9 cellular contexts compared by ENCODE assay signal in the genomic region with DNA sequence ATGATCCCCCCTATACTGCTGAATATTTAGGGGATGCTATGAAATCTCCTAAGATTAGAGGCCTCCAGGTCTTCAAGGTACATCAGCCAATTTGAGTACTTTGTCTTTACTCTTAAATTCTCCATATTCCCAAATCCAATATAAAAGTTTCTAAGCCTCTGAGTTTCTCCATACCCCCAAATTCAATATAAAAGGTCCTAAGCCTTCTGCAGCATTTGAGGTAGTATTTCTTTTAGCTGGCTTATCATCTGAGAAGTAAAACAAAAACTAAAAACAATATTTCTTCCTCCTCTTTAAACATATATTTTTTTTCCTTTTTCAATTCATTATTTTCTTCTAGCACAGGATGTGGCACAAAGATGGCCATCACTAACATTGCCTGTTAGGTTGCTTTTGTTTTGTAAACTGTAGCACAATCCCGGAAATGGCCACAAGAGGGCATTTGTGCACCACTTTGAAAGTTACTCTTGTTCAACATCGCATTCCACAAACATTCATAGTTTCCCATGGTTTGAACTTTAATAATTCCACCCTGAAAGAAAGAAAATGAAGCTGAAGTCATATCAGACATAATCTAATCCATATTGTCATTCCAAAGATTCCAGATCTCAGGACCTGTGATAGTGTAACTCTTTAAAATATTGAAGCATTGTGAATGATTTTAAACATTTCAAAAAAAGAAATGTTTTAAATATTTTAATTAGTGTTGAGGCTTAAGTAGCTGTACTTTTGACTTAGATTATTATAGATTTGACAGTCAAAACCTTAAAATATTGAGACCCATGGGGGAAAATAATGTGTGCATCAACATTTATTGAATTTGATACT. TPM values are rescaled to one million over a fixed set of nuclear protein-coding genes. Genes with fewer than 3 reads are reported as not detected.
DNase-seq lines count a peak whose midpoint lies in the region; ATAC-seq, FAIRE-seq and TF ChIP-seq lines count a peak whose summit lies in the region.
"Had no signal": no experiment of that assay in that cellular context is flagged by ENCODE, and none has a peak within 500 bp of the region (broad histone marks: within the 10 kb centered on the region; RNA-seq: fewer than 3 reads in every experiment).

No MANE protein-coding gene starts in this region.

- H3K4me1 Mint-ChIP-seq in activated CD8-positive, alpha-beta memory T cell treated with anti-CD3 and anti-CD28 coated beads, Interleukin-2, amount 10 ng/mL, durations not matched to agents 7 days and 5 days = peaks cover 3% of the 10 kb centered on the region

- CTCF ChIA-PET in activated CD8-positive, alpha-beta memory T cell treated with anti-CD3 and anti-CD28 coated beads, Interleukin-2, amount 10 ng/mL, durations not matched to agents 7 days and 5 days (lab: Charles Lee) = interaction anchor here (0.7 to 1.2 kb wide), 4 partner anchors 12 to 271 kb away, joined by 3 to 5 read pairs (median 3); no protein-coding TSS in a partner anchor

- peak; percentile 86 for ATAC-seq in HG02852 (IDR thresholded peaks at IDR 0.05; ENCODE audit: unreplicated experiment)
- peak; percentile 77 for ATAC-seq in activated CD8-positive, alpha-beta memory T cell treated with anti-CD3 and anti-CD28 coated beads, Interleukin-2, amount 10 ng/mL, durations not matched to agents 7 days and 5 days

- FAIRE-seq in urothelium cell line (lab: Jason Lieb, UNC) = peak; percentile 27

- DNase-seq in AG10803 (ENCODE audit: low read depth) (peak; percentile 56), NCI-H146 (lab: John Stamatoyannopoulos, UW) (peak; percentile 25), fibroblast of peridontal ligament (ENCODE audit: extremely low read depth) (peak; percentile 76), non-pigmented ciliary epithelial cell (ENCODE audit: low read depth) (peak; percentile 31), urothelium cell line (ENCODE audit: low spot score) (peak; percentile 50)
- peak; percentile 67 for DNase-seq in activated CD8-positive, alpha-beta memory T cell treated with anti-CD3 and anti-CD28 coated beads, Interleukin-2, amount 10 ng/mL, durations not matched to agents 7 days and 5 days

- no peak overlapping the region for H3K27ac Mint-ChIP-seq in activated CD8-positive, alpha-beta memory T cell treated with anti-CD3 and anti-CD28 coated beads, Interleukin-2, amount 10 ng/mL, durations not matched to agents 7 days and 5 days

- H3K4me3 ChIP-seq in AG10803 (ENCODE audit: low read length) = no peak overlapping the region
- no peak overlapping the region for H3K4me3 ChIP-seq in GM12875 (ENCODE audit: low read depth, low read length)

- H3K9me3 Mint-ChIP-seq in activated CD8-positive, alpha-beta memory T cell treated with anti-CD3 and anti-CD28 coated beads, Interleukin-2, amount 10 ng/mL, durations not matched to agents 7 days and 5 days (ENCODE audit: low read depth) = no peaks in the 10 kb centered on the region

- H3K27me3 Mint-ChIP-seq in activated CD8-positive, alpha-beta memory T cell treated with anti-CD3 and anti-CD28 coated beads, Interleukin-2, amount 10 ng/mL, durations not matched to agents 7 days and 5 days = peaks cover 17% of the 10 kb centered on the region

- H3K4me3 Mint-ChIP-seq in activated CD8-positive, alpha-beta memory T cell treated with anti-CD3 and anti-CD28 coated beads, Interleukin-2, amount 10 ng/mL, durations not matched to agents 7 days and 5 days = no peak overlapping the region

- no peaks in the 10 kb centered on the region for H3K36me3 Mint-ChIP-seq in activated CD8-positive, alpha-beta memory T cell treated with anti-CD3 and anti-CD28 coated beads, Interleukin-2, amount 10 ng/mL, durations not matched to agents 7 days and 5 days

- TF ChIP-seq CTCF in AG10803 (conservative IDR thresholded peaks at IDR 0.05; ENCODE audit: low read length) (peak; percentile 89), GM12875 (IDR thresholded peaks at IDR 0.05; ENCODE audit: borderline replicate concordance, insufficient read depth, low read depth, low read length) (peak; percentile 68)

RNA-seq across cellular contexts. Expression of gene SCGB3A2, which starts 21.0 kb away (rescaled TPM):
- total RNA-seq in activated CD8-positive, alpha-beta memory T cell treated with anti-CD3 and anti-CD28 coated beads, Interleukin-2, amount 10 ng/mL, durations not matched to agents 7 days and 5 days = not detected
- total RNA-seq: activated CD8-positive, alpha-beta memory T cell treated with anti-CD3 and anti-CD28 coated beads for 36 hours had no signal

RNA-seq across cellular contexts. Expression of gene SPINK1, which starts 26.0 kb away (rescaled TPM):
- not detected for total RNA-seq in activated CD8-positive, alpha-beta memory T cell treated with anti-CD3 and anti-CD28 coated beads, Interleukin-2, amount 10 ng/mL, durations not matched to agents 7 days and 5 days
- total RNA-seq: activated CD8-positive, alpha-beta memory T cell treated with anti-CD3 and anti-CD28 coated beads for 36 hours had no signal

RNA-seq across cellular contexts. Expression of gene C5orf46, which starts 48.8 kb away (rescaled TPM):
- not detected for total RNA-seq in activated CD8-positive, alpha-beta memory T cell treated with anti-CD3 and anti-CD28 coated beads, Interleukin-2, amount 10 ng/mL, durations not matched to agents 7 days and 5 days
- total RNA-seq: activated CD8-positive, alpha-beta memory T cell treated with anti-CD3 and anti-CD28 coated beads for 36 hours had no signal

Comparison
In these comparisons a context has a peak if more than half of its experiments do, and no peak if none do; other contexts are left out.
1. DNase-seq: peak in every context shown above with its lines; median percentile 76 in fibroblast of peridontal ligament; 67 in activated CD8-positive, alpha-beta memory T cell treated with anti-CD3 and anti-CD28 coated beads, Interleukin-2, amount 10 ng/mL, durations not matched to agents 7 days and 5 days; 56 in AG10803; 50 in urothelium cell line; 31 in non-pigmented ciliary epithelial cell; 25 in NCI-H146.